In the genomic region with DNA sequence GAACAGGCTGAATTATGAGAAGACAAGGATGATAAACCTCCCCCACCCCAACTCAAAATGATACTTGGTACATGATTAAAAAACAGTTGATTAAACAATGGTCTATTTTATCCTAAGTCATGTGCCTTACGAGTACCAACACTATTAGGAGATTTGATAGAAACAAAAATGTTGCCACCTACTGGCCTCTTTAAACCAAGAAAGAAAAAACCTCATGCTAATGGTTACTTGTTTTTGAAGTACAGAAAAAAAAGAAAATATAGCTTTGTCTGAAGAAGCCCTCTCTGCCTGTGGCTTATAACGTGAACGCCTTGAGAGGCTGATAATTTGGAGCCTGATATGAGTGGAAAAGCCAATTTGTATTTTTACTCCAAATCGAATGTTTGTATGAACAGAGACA, we compare ENCODE assay signal across 1 cellular context.
TF ChIP-seq lines count a peak whose summit lies in the region.

No MANE protein-coding gene starts in this region.

TF ChIP-seq in HepG2, 621 proteins besides CTCF, POLR2A, EP300 and RAD21 (continued from another document):
- TF ChIP-seq, protein P1, sequence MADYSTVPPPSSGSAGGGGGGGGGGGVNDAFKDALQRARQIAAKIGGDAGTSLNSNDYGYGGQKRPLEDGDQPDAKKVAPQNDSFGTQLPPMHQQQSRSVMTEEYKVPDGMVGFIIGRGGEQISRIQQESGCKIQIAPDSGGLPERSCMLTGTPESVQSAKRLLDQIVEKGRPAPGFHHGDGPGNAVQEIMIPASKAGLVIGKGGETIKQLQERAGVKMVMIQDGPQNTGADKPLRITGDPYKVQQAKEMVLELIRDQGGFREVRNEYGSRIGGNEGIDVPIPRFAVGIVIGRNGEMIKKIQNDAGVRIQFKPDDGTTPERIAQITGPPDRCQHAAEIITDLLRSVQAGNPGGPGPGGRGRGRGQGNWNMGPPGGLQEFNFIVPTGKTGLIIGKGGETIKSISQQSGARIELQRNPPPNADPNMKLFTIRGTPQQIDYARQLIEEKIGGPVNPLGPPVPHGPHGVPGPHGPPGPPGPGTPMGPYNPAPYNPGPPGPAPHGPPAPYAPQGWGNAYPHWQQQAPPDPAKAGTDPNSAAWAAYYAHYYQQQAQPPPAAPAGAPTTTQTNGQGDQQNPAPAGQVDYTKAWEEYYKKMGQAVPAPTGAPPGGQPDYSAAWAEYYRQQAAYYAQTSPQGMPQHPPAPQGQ (CRISPR knock-in tag; IDR thresholded peaks at IDR 0.05; ENCODE audit: borderline replicate concordance): no peak
- TF ChIP-seq MAFG (CRISPR knock-in tag; IDR thresholded peaks at IDR 0.05) (no peak), NRL (CRISPR knock-in tag; IDR thresholded peaks at IDR 0.05; ENCODE audit: borderline replicate concordance) (no peak), E2F1 (CRISPR knock-in tag; IDR thresholded peaks at IDR 0.05) (no peak), ZNF431 (CRISPR knock-in tag; IDR thresholded peaks at IDR 0.05; ENCODE audit: borderline replicate concordance, low read depth) (no peak), ZNF879 (CRISPR knock-in tag; IDR thresholded peaks at IDR 0.05) (no peak)
- TF ChIP-seq, protein P2, sequence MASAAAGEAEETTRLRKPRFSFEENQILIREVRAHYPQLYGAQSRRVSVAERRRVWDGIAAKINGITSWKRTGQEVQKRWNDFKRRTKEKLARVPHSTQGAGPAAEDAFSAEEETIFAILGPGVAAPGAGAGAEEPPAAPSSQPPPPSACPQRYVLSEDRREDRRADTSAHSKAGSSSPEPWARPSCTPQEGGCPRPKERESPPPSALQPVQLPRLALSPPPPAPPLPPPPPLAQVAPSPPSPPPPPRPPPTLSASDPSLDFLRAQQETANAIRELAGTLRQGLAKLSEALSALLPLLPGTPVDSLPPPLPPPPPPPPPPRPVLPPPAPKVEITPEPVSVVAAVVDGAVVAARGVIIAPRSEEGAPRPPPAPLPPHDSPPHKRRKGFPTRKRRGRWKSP (CRISPR knock-in tag; IDR thresholded peaks at IDR 0.05): no peak
